Comparison of ENCODE assay signal across 8 cellular contexts in genomic region chr6:32700391-32701040, GRCh38. TPM values are rescaled to one million over a fixed set of nuclear protein-coding genes. Genes with fewer than 3 reads are reported as not detected.
DNase-seq lines count a peak whose midpoint lies in the region; ATAC-seq and TF ChIP-seq lines count a peak whose summit lies in the region.

No MANE protein-coding gene starts in this region.

- CTCF ChIA-PET in activated CD4-positive, alpha-beta memory T cell treated with anti-CD3 and anti-CD28 coated beads for 36 hours (lab: Charles Lee): interaction anchor here (0.6 to 4.5 kb wide), 30 partner anchors 9 to 505 kb away, joined by 3 to 112 read pairs (median 5); partner anchors contain the start of genes HLA-DRA and TAP2

- peaks cover 3% of the 10 kb centered on the region for H3K9me3 Mint-ChIP-seq in activated CD4-positive, alpha-beta memory T cell treated with anti-CD3 and anti-CD28 coated beads for 36 hours

- H3K27me3 Mint-ChIP-seq in activated CD4-positive, alpha-beta memory T cell treated with anti-CD3 and anti-CD28 coated beads for 36 hours: peaks cover 18% of the 10 kb centered on the region

- no peak overlapping the region for H3K4me3 Mint-ChIP-seq in activated CD4-positive, alpha-beta memory T cell treated with anti-CD3 and anti-CD28 coated beads for 36 hours

- H3K27ac Mint-ChIP-seq in activated CD4-positive, alpha-beta memory T cell treated with anti-CD3 and anti-CD28 coated beads for 36 hours: no peak overlapping the region

- ATAC-seq in GM21619 (IDR thresholded peaks at IDR 0.05; ENCODE audit: unreplicated experiment) (no peak), GM19463 (IDR thresholded peaks at IDR 0.05; ENCODE audit: unreplicated experiment) (no peak)

- DNase-seq in AG09319 (ENCODE audit: extremely low read depth, low read depth): peak; percentile 15
- peak; percentile 2 for DNase-seq in NCI-H345 treated with DMSO at 0.1 percent for 48 hours (lab: John Stamatoyannopoulos, UW; ENCODE audit: unreplicated experiment)
- DNase-seq in activated CD4-positive, alpha-beta memory T cell treated with anti-CD3 and anti-CD28 coated beads for 36 hours: peak; percentile 20
- peak; percentile 29 for DNase-seq in foreskin melanocyte
- DNase-seq in occipital lobe (lab: John Stamatoyannopoulos, UW): peak; percentile 9

- H3K36me3 Mint-ChIP-seq in activated CD4-positive, alpha-beta memory T cell treated with anti-CD3 and anti-CD28 coated beads for 36 hours: no peaks in the 10 kb centered on the region

- intact Hi-C loops in activated CD4-positive, alpha-beta memory T cell treated with anti-CD3 and anti-CD28 coated beads for 36 hours (cut with micrococcal nuclease): loop anchor here (1.0 to 5.0 kb wide), 3 partner anchors 87 to 287 kb away; no protein-coding TSS in a partner anchor

- TF ChIP-seq CTCF in AG09319 (IDR thresholded peaks at IDR 0.05; ENCODE audit: low read depth, low read length) (peak; percentile 64), GM12873 (IDR thresholded peaks at IDR 0.05; ENCODE audit: insufficient read depth, low read depth, low read length, missing control alignments) (peak; percentile 77)

- POLR2A ChIA-PET in activated CD4-positive, alpha-beta memory T cell treated with anti-CD3 and anti-CD28 coated beads for 36 hours (lab: Charles Lee): no interaction called here

- peaks cover 2% of the 10 kb centered on the region for H3K4me1 Mint-ChIP-seq in activated CD4-positive, alpha-beta memory T cell treated with anti-CD3 and anti-CD28 coated beads for 36 hours (ENCODE audit: low read depth)

RNA-seq across cellular contexts. Expression of gene HLA-DQB1, which starts 34.1 kb away (rescaled TPM):
- 10 to 100 TPM in 1 of 2 experiments, 1 to 10 TPM in 1; 9.7 to 10.1 TPM for total RNA-seq in activated CD4-positive, alpha-beta memory T cell treated with anti-CD3 and anti-CD28 coated beads for 36 hours
- 0.16 TPM for total RNA-seq in occipital lobe

RNA-seq across cellular contexts. Expression of gene HLA-DQA2, which starts 40.7 kb away (rescaled TPM):
- not detected for total RNA-seq in activated CD4-positive, alpha-beta memory T cell treated with anti-CD3 and anti-CD28 coated beads for 36 hours
- 0.16 TPM for total RNA-seq in occipital lobe
